ENCODE assay signal across 1 cellular context in genomic region chr11:73779084-73779902, GRCh38.
TF ChIP-seq lines count a peak whose summit lies in the region.

No MANE protein-coding gene starts in this region.

TF ChIP-seq in HepG2, 621 proteins besides CTCF, POLR2A, EP300 and RAD21 (continued from another document and continues in another):
- TF ChIP-seq PRDM4 (CRISPR knock-in tag; IDR thresholded peaks at IDR 0.05; ENCODE audit: borderline replicate concordance) = no peak
- TF ChIP-seq TFDP1 (CRISPR knock-in tag; IDR thresholded peaks at IDR 0.05; ENCODE audit: borderline replicate concordance) = peak; percentile 83; the same call in 1 of the 2 replicates
- TF ChIP-seq ZNF619 (CRISPR knock-in tag; IDR thresholded peaks at IDR 0.05) = no peak
- TF ChIP-seq CBX5 (CRISPR knock-in tag; IDR thresholded peaks at IDR 0.05; ENCODE audit: borderline replicate concordance) = peak; percentile 57; the same call in 1 of the 2 replicates
- TF ChIP-seq GABPA (IDR thresholded peaks at IDR 0.05; ENCODE audit: low read depth, low read length) = peak; percentile 49
- TF ChIP-seq GABPA (CRISPR knock-in tag; IDR thresholded peaks at IDR 0.05; ENCODE audit: low read depth) = peak; percentile 85
- TF ChIP-seq MXD1 (CRISPR knock-in tag; IDR thresholded peaks at IDR 0.05) = no peak
- TF ChIP-seq ZBTB21 (CRISPR knock-in tag; IDR thresholded peaks at IDR 0.05) = peak; percentile 20; the same call in 1 of the 2 replicates
- 0 out of 2 replicates have a peak, but pooled peaks have one; percentile 33 for TF ChIP-seq CEBPB (IDR thresholded peaks at IDR 0.05; ENCODE audit: borderline replicate concordance, low read depth, low read length)
- peak; percentile 74; the same call in 1 of the 2 replicates for TF ChIP-seq KMT2B (CRISPR knock-in tag; IDR thresholded peaks at IDR 0.05)
- TF ChIP-seq RFX3 (CRISPR knock-in tag; IDR thresholded peaks at IDR 0.05) = peak; percentile 5; the same call in 1 of the 2 replicates
- TF ChIP-seq SALL1 (CRISPR knock-in tag; IDR thresholded peaks at IDR 0.05) = peak; percentile 81
- no peak for TF ChIP-seq NR3C1 (CRISPR knock-in tag; IDR thresholded peaks at IDR 0.05)
- peak; percentile 84 for TF ChIP-seq TFDP2 (CRISPR knock-in tag; IDR thresholded peaks at IDR 0.05)
- TF ChIP-seq ZNF414 (CRISPR knock-in tag; IDR thresholded peaks at IDR 0.05) = peak; percentile 3; the same call in 1 of the 2 replicates
- TF ChIP-seq PRDM15 (CRISPR knock-in tag; IDR thresholded peaks at IDR 0.05) = no peak
- TF ChIP-seq CAMTA2 (CRISPR knock-in tag; IDR thresholded peaks at IDR 0.05; ENCODE audit: borderline replicate concordance) = no peak
- no peak for TF ChIP-seq ZBTB8A (CRISPR knock-in tag; IDR thresholded peaks at IDR 0.05; ENCODE audit: borderline replicate concordance, low read depth)
- TF ChIP-seq HDAC2 (CRISPR knock-in tag; IDR thresholded peaks at IDR 0.05) = peak; percentile 44
- TF ChIP-seq NCOA2 (CRISPR knock-in tag; IDR thresholded peaks at IDR 0.05) = no peak; the same call in 1 of the 2 replicates
- TF ChIP-seq ZNF20 (CRISPR knock-in tag; IDR thresholded peaks at IDR 0.05) = no peak
- TF ChIP-seq NCOA5 (CRISPR knock-in tag; IDR thresholded peaks at IDR 0.05) = no peak
- no peak for TF ChIP-seq PHF5A (CRISPR knock-in tag; IDR thresholded peaks at IDR 0.05; ENCODE audit: low read depth, unreplicated experiment)
- no peak for TF ChIP-seq ATAD3A (CRISPR knock-in tag; IDR thresholded peaks at IDR 0.05)
- no peak for TF ChIP-seq GRHL1 (CRISPR knock-in tag; conservative IDR thresholded peaks at IDR 0.05)
- no peak for TF ChIP-seq THYN1 (CRISPR knock-in tag; IDR thresholded peaks at IDR 0.05; ENCODE audit: borderline replicate concordance, low read depth)
- TF ChIP-seq ATF4 (CRISPR knock-in tag; IDR thresholded peaks at IDR 0.05) = 0 out of 4 replicates have a peak, but pooled peaks of 1 of the 2 experiments have one; percentile 42
- TF ChIP-seq ZNF772 (CRISPR knock-in tag; IDR thresholded peaks at IDR 0.05) = 0 out of 2 replicates have a peak, but pooled peaks have one; percentile 34
- TF ChIP-seq TARDBP (CRISPR knock-in tag; IDR thresholded peaks at IDR 0.05) = peak; percentile 69; the same call in 1 of the 2 replicates
- peak; percentile 98 for TF ChIP-seq FOSL2 (CRISPR knock-in tag; IDR thresholded peaks at IDR 0.05)
- TF ChIP-seq MYNN (CRISPR knock-in tag; IDR thresholded peaks at IDR 0.05; ENCODE audit: low read depth) = no peak
- no peak for TF ChIP-seq ZBTB40 (IDR thresholded peaks at IDR 0.05)
- TF ChIP-seq ZBTB40 (CRISPR knock-in tag; IDR thresholded peaks at IDR 0.05) = peak; percentile 48; the same call in 1 of the 2 replicates
- peak; percentile 27 for TF ChIP-seq AGO1 (IDR thresholded peaks at IDR 0.05; ENCODE audit: low read depth, low read length, poor library complexity, severe bottlenecking)
- no peak for TF ChIP-seq ZNF780A (CRISPR knock-in tag; IDR thresholded peaks at IDR 0.05)
- 0 out of 2 replicates have a peak, but pooled peaks have one; percentile 33 for TF ChIP-seq SMYD3 (CRISPR knock-in tag; IDR thresholded peaks at IDR 0.05)
- no peak for TF ChIP-seq SOX6 (IDR thresholded peaks at IDR 0.05)
- peak; percentile 82 for TF ChIP-seq SOX6 (CRISPR knock-in tag; IDR thresholded peaks at IDR 0.05)
- peak; percentile 65 for TF ChIP-seq ZNF605 (CRISPR knock-in tag; IDR thresholded peaks at IDR 0.05)
- peak; percentile 98 for TF ChIP-seq MYC (CRISPR knock-in tag; IDR thresholded peaks at IDR 0.05; ENCODE audit: borderline replicate concordance)
